ENCODE assay signal across 10 cellular contexts in the genomic region with DNA sequence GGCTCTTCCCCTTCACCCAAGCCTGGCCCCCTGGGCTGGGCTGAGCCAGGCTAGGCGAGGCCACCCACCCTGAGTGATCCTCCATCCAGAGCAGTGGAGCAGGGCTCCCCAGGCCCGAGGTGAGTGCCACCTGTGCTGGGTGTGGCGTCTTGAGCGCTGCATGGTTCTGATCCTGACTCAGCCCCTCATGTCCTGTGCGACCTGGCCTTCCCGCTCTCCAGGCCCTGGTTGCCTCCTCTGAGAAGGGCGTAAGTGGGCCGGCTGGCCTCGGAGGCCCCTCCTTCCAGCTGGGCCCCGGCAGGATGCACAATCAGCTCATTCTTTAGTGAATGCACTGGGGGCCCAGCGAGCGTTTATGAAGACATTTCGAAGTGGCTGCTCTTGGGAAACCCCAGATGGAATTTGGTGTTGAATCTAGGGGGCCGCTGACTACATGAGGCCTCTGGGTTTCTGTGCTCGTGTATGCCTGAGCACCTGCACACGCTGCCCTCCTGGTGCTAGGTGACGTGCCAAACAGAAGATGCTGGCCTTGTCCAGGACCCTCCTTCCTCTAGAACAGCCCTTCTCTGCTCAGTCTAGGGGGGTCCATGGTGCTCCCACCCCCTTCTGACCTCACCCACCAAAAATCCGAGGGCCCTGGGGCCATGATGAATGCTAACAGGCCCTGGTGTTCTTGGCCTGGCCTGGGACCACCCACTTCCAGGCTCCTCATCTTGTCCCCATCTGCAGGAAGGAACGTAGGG. TPM values are rescaled to one million over a fixed set of nuclear protein-coding genes. Genes with fewer than 3 reads are reported as not detected.
A peak's percentile ranks its signal among the peaks of the same experiment; 100 is the strongest.
DNase-seq lines count a peak whose midpoint lies in the region; ATAC-seq and TF ChIP-seq lines count a peak whose summit lies in the region.
"Had no signal": no experiment of that assay in that cellular context is flagged by ENCODE, and none has a peak within 500 bp of the region (broad histone marks: within the 10 kb centered on the region; RNA-seq: fewer than 3 reads in every experiment).

No MANE protein-coding gene starts in this region.

- DNase-seq in AG10803 (ENCODE audit: low read depth) (peak; percentile 90), PC-9 (peak in 1 of 2 experiments; percentile 30), fibroblast of mammary gland (ENCODE audit: low read depth) (peak; percentile 79), germinal center (ENCODE audit: low spot score) (no peak), SKM-1 treated with dmso at 0.1 percent for 144 hours (lab: John Stamatoyannopoulos, UW; ENCODE audit: unreplicated experiment) (no peak)

- no peak overlapping the region for H3K4me2 ChIP-seq in PC-9

- no peaks in the 10 kb centered on the region for H4K20me1 ChIP-seq in PC-9 (ENCODE audit: insufficient read depth)

- no peak overlapping the region for H2AFZ ChIP-seq in PC-9

- POLR2A ChIA-PET in PC-9 (lab: Charles Lee; ENCODE audit: unreplicated experiment) = no interaction called here

- no peaks in the 10 kb centered on the region; the same call in 1 of the 2 replicates for H3K27me3 ChIP-seq in PC-9 (ENCODE audit: insufficient read depth, low read depth)

- peaks cover 21% of the 10 kb centered on the region for H3K27me3 Mint-ChIP-seq in nephron (ENCODE audit: low read depth)

- no peak overlapping the region for H3K27ac ChIP-seq in PC-9

- BruUV-seq in PC-9 (replicated peaks; lab: Mats Ljungman, UMichigan) = no TSS peak

- TF ChIP-seq CTCF in AG10803 (conservative IDR thresholded peaks at IDR 0.05; ENCODE audit: low read length) = no peak
- peak; percentile 36; the same call in 1 of the 2 replicates for TF ChIP-seq CTCF in PC-9 (conservative IDR thresholded peaks at IDR 0.05)
- TF ChIP-seq CTCF in fibroblast of mammary gland (conservative IDR thresholded peaks at IDR 0.05; ENCODE audit: control insufficient read depth, insufficient read depth, low read depth, low read length) = no peak
- TF ChIP-seq CTCF in nephron (IDR thresholded peaks at IDR 0.05; ENCODE audit: unreplicated experiment in 3 of 3) = peak in 1 of 3 experiments; percentile 5

- intact Hi-C loops in PC-9 (cut with micrococcal nuclease; ENCODE audit: unreplicated experiment) = loop anchor here (1.0 to 10.0 kb wide), 2 partner anchors 27 to 204 kb away; partner anchors contain the start of gene RSAD1

- H3K36me3 Mint-ChIP-seq in nephron (ENCODE audit: low read depth) = no peaks in the 10 kb centered on the region

- no peaks in the 10 kb centered on the region for H3K36me3 ChIP-seq in PC-9 (ENCODE audit: low read depth)
- H3K36me3 ChIP-seq: adrenal gland had no signal

- peak overlapping the region; percentile 45 to 78 (median 65) for H3K4me3 Mint-ChIP-seq in nephron

- CTCF ChIA-PET in PC-9 (lab: Charles Lee) = no interaction called here

- H3K4me1 Mint-ChIP-seq in nephron = peaks cover 69% of the 10 kb centered on the region

- H3K4me3 ChIP-seq in AG10803 (ENCODE audit: low read length) (peak overlapping the region; percentile 66), PC-9 (no peak overlapping the region), fibroblast of mammary gland (ENCODE audit: control insufficient read depth, low read depth, low read length) (no peak overlapping the region)
- H3K4me3 ChIP-seq: adrenal gland had no signal

- no peaks in the 10 kb centered on the region for H3K9me3 Mint-ChIP-seq in nephron

- H3K27ac Mint-ChIP-seq in nephron = peak overlapping the region; percentile 74 to 99 (median 97)

- peaks cover 31% of the 10 kb centered on the region for H3K4me1 ChIP-seq in PC-9 (replicated peaks; ENCODE audit: insufficient read depth)
- H3K4me1 ChIP-seq: adrenal gland had no signal

- H3F3A ChIP-seq in PC-9 (ENCODE audit: insufficient read depth, low read depth) = peaks cover 5% of the 10 kb centered on the region; the same call in 1 of the 2 replicates

- ATAC-seq in GM18520 (IDR thresholded peaks at IDR 0.05; ENCODE audit: unreplicated experiment) (no peak), HG03280 (IDR thresholded peaks at IDR 0.05; ENCODE audit: unreplicated experiment) (no peak)

- no peaks in the 10 kb centered on the region for H3K9me2 ChIP-seq in PC-9 (ENCODE audit: insufficient read depth)

- no peaks in the 10 kb centered on the region for H3K79me2 ChIP-seq in PC-9 (ENCODE audit: low read depth)

- no peaks in the 10 kb centered on the region for H3K9me3 ChIP-seq in PC-9 (ENCODE audit: insufficient read depth, low read depth)
- H3K9me3 ChIP-seq: adrenal gland had no signal

RNA-seq across cellular contexts. Expression of gene TMEM92, which starts 3.7 kb away (rescaled TPM):
- 12.9 and 16.6 TPM in 2 replicates for total RNA-seq in PC-9 (2021)
- total RNA-seq: adrenal gland, mononuclear cell had no signal

Comparison
In these comparisons a context has a peak if more than half of its experiments do, and no peak if none do; other contexts are left out.
1. DNase-seq: peak in AG10803 (single experiment) and fibroblast of mammary gland (single experiment); none in germinal center (single experiment) and SKM-1 treated with dmso at 0.1 percent for 144 hours (single experiment).